Comparison of ENCODE assay signal across 20 cellular contexts in the genomic region with DNA sequence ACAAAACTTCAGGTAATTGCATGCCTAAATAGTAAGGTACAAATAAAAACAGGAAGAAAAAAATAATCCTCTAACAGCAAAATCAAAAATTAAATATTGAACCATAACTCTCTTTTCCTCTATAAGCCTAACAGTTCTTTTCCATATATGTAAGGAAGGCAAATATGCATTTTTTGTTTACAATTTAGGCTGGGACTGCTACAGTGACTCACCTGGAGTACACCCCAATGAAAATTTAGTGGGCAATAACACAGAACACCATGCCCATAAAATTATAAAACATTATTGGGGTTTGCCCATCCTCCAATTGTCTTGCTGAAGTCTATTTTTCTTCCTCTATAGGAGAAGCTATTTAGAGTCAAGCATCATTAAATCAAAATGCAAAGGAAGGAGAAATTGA.
"Had no signal": no experiment of that assay in that cellular context is flagged by ENCODE, and none has a peak within 500 bp of the region (broad histone marks: within the 10 kb centered on the region; RNA-seq: fewer than 3 reads in every experiment).

No MANE protein-coding gene starts in this region.

- ATAC-seq: activated CD8-positive, alpha-beta T cell treated with anti-CD3 and anti-CD28 coated beads for 36 hours; activated T-cell treated with anti-CD3 and anti-CD28 coated beads, Interleukin-2, amount 50 U/mL, for 4 hours; activated T-helper 17 cell treated with anti-CD3 and anti-CD28 coated beads, Interleukin-2, amount 50 U/mL, for 72 hours; natural killer cell; right lobe of liver; stimulated activated naive CD8-positive, alpha-beta T cell treated with anti-CD3 and anti-CD28 coated beads, Interleukin-15, Interleukin-2, amounts not matched to agents 100 U/mL and 50 U/mL, for 24 hours had no signal

- DNase-seq: activated CD4-positive, alpha-beta T cell treated with anti-CD3 and anti-CD28 coated beads, Interleukin-2, amount 50 U/mL, for 1 hour; activated CD4-positive, CD25-positive, alpha-beta regulatory T cell treated with anti-CD3 and anti-CD28 coated beads, Interleukin-2, amount 50 U/mL, for 72 hours; activated CD8-positive, alpha-beta T cell treated with anti-CD3 and anti-CD28 coated beads for 36 hours; activated gamma-delta T cell treated with Interleukin-2 at 50 U/mL for 16 hours; activated T-cell treated with anti-CD3 and anti-CD28 coated beads, Interleukin-2, amount 50 U/mL, for 4 hours; central memory CD4-positive, alpha-beta T cell; dermis blood vessel endothelial cell; effector CD8-positive, alpha-beta T cell; midbrain; natural killer cell; right lobe of liver; stimulated activated CD4-positive, alpha-beta T cell treated with anti-CD3 and anti-CD28 coated beads, Interleukin-12 subunit alpha, Interleukin-12 subunit beta, amount 100 ng/mL, for 4 hours; stimulated activated CD4-positive, alpha-beta T cell treated with anti-CD3 and anti-CD28 coated beads, Interleukin-4, amount 100 ng/mL, for 1 hour; stimulated activated naive CD8-positive, alpha-beta T cell treated with anti-CD3 and anti-CD28 coated beads, Interleukin-15, Interleukin-2, amounts not matched to agents 100 U/mL and 50 U/mL, for 24 hours; T-helper 9 cell; upper lobe of right lung; WERI-Rb-1 had no signal

- H3K27ac ChIP-seq: right lobe of liver, thoracic aorta, upper lobe of right lung, WERI-Rb-1 had no signal

- H3K27me3 ChIP-seq: breast epithelium, right lobe of liver, upper lobe of right lung had no signal

- H3K4me1 ChIP-seq: breast epithelium had no signal

- H3K36me3 ChIP-seq: breast epithelium, right lobe of liver, thoracic aorta, upper lobe of right lung, WERI-Rb-1 had no signal

- H3K4me3 ChIP-seq: breast epithelium, right lobe of liver, thoracic aorta, upper lobe of right lung had no signal

- H3K9me3 ChIP-seq: breast epithelium, right lobe of liver, thoracic aorta, upper lobe of right lung had no signal
